Comparison of ENCODE assay signal across 19 cellular contexts in genomic region chr1:158286487-158286886, GRCh38. TPM values are rescaled to one million over a fixed set of nuclear protein-coding genes. Genes with fewer than 3 reads are reported as not detected.
DNase-seq lines count a peak whose midpoint lies in the region; ATAC-seq and TF ChIP-seq lines count a peak whose summit lies in the region.
"Had no signal": no experiment of that assay in that cellular context is flagged by ENCODE, and none has a peak within 500 bp of the region (broad histone marks: within the 10 kb centered on the region; RNA-seq: fewer than 3 reads in every experiment).

No MANE protein-coding gene starts in this region.

- no peak for TF ChIP-seq CTCF in DND-41 (IDR thresholded peaks at IDR 0.05; ENCODE audit: borderline replicate concordance, extremely low read depth, low read length, poor library complexity, severe bottlenecking)
- no peak for TF ChIP-seq CTCF in NB4 (IDR thresholded peaks at IDR 0.05; ENCODE audit: low read depth, low read length)
- no peak for TF ChIP-seq CTCF in CD8-positive, alpha-beta T cell (IDR thresholded peaks at IDR 0.05)

- no peak for ATAC-seq in DND-41 (ENCODE audit: insufficient read depth, low read depth)
- ATAC-seq in GM21723 (IDR thresholded peaks at IDR 0.05; ENCODE audit: unreplicated experiment), result peak; percentile 28
- ATAC-seq in naive B cell (ENCODE audit: low read depth in 2 of 2), result no peak
- ATAC-seq in HG03469 (IDR thresholded peaks at IDR 0.05; ENCODE audit: unreplicated experiment), result no peak
- no peak for ATAC-seq in HG03159 (IDR thresholded peaks at IDR 0.05; ENCODE audit: unreplicated experiment)
- no peak for ATAC-seq in CD8-positive, alpha-beta T cell
- ATAC-seq: HepG2 had no signal

- peaks cover 6% of the 10 kb centered on the region for H3K9me3 ChIP-seq in DND-41 (ENCODE audit: insufficient read depth, low read length, severe bottlenecking)
- H3K9me3 ChIP-seq in CD8-positive, alpha-beta T cell (ENCODE audit: low read length), result no peaks in the 10 kb centered on the region
- H3K9me3 ChIP-seq: Peyer's patch, sigmoid colon had no signal

- intact Hi-C loops in CD8-positive, alpha-beta T cell (cut with DNase I, micrococcal nuclease), result no loop called here

- peaks cover 89% of the 10 kb centered on the region for H3K4me1 ChIP-seq in DND-41 (ENCODE audit: insufficient read depth, low read length)
- no peaks in the 10 kb centered on the region for H3K4me1 ChIP-seq in CD8-positive, alpha-beta T cell (ENCODE audit: insufficient read depth, low read length)
- H3K4me1 ChIP-seq: sigmoid colon, tibial nerve had no signal

- DNase-seq in DND-41 (no peak), NB4 (ENCODE audit: low read depth) (no peak), naive B cell (peak; percentile 31), T-helper 1 cell (no peak)
- no peak for DNase-seq in CD8-positive, alpha-beta T cell
- DNase-seq: activated naive CD4-positive, alpha-beta T cell; DMS 273 treated with DMSO at 0.1 percent for 48 hours; NCI-H1092 treated with DMSO at 0.1 percent for 48 hours; NCI-H526 treated with DMSO at 0.1 percent for 48 hours; stimulated activated CD4-positive, alpha-beta T cell treated with anti-CD3 and anti-CD28 coated beads, Interleukin-2, amount 100 ng/mL, for 48 hours had no signal

- peaks cover 0 to 10% of the 10 kb centered on the region in 2 donors for H3K36me3 Mint-ChIP-seq in naive B cell
- no peaks in the 10 kb centered on the region for H3K36me3 Mint-ChIP-seq in CD8-positive, alpha-beta T cell

- peaks cover 0 to 14% (median 7%) of the 10 kb centered on the region in 7 donors for H3K9me3 Mint-ChIP-seq in naive B cell
- H3K9me3 Mint-ChIP-seq in CD8-positive, alpha-beta T cell, result peaks cover 4% of the 10 kb centered on the region

- CTCF ChIA-PET in CD8-positive, alpha-beta T cell (lab: Charles Lee), result no interaction called here

- H4K20me1 ChIP-seq in DND-41 (ENCODE audit: insufficient read depth, low read length), result no peaks in the 10 kb centered on the region

- TF ChIP-seq POLR2A in NB4 (IDR thresholded peaks at IDR 0.05; ENCODE audit: extremely low read depth, insufficient read length), result no peak

- H2AFZ ChIP-seq in DND-41 (ENCODE audit: low read depth, low read length), result no peak overlapping the region; the same call in 1 of the 2 replicates

- no peak overlapping the region for H3K4me3 ChIP-seq in DND-41 (ENCODE audit: low read depth in 1 of 2, low read length in 2 of 2)
- H3K4me3 ChIP-seq in NB4 (ENCODE audit: low read depth, low read length), result peak overlapping the region; percentile 13
- H3K4me3 ChIP-seq in CD8-positive, alpha-beta T cell (ENCODE audit: low read depth, low read length), result no peak overlapping the region
- H3K4me3 ChIP-seq: sigmoid colon, tibial nerve had no signal

- H3K79me2 ChIP-seq in DND-41 (ENCODE audit: insufficient read depth, low read length), result no peaks in the 10 kb centered on the region

- peak overlapping the region; percentile 40 for H3K9ac ChIP-seq in DND-41 (ENCODE audit: low read depth, low read length)

- H3K27ac ChIP-seq in DND-41 (ENCODE audit: low read length), result peak overlapping the region; percentile 82
- H3K27ac ChIP-seq in CD8-positive, alpha-beta T cell (ENCODE audit: low read depth, low read length), result no peak overlapping the region
- H3K27ac ChIP-seq: sigmoid colon, tibial nerve had no signal

- H3K36me3 ChIP-seq in DND-41 (ENCODE audit: insufficient read depth, low read length), result 0 out of 2 replicates have a peak, but pooled peaks cover 4% of the 10 kb centered on the region
- H3K36me3 ChIP-seq in CD8-positive, alpha-beta T cell (ENCODE audit: insufficient read depth, low read length), result no peaks in the 10 kb centered on the region
- H3K36me3 ChIP-seq: Peyer's patch, sigmoid colon, tibial nerve had no signal

- POLR2A ChIA-PET in CD8-positive, alpha-beta T cell (lab: Charles Lee), result no interaction called here

- H3K4me1 Mint-ChIP-seq in naive B cell, result peaks cover 12 to 58% (median 38%) of the 10 kb centered on the region in 3 donors
- H3K4me1 Mint-ChIP-seq in CD8-positive, alpha-beta T cell (ENCODE audit: low read depth), result peaks cover 12% of the 10 kb centered on the region

- peak overlapping the region in 5 of 6 donors; percentile 0 to 99 (median 97) for H3K27ac Mint-ChIP-seq in naive B cell
- no peak overlapping the region for H3K27ac Mint-ChIP-seq in CD8-positive, alpha-beta T cell

- peak overlapping the region; percentile 75 to 95 (median 90) for H3K4me3 Mint-ChIP-seq in naive B cell
- H3K4me3 Mint-ChIP-seq in CD8-positive, alpha-beta T cell, result no peak overlapping the region

- H3K27me3 Mint-ChIP-seq in naive B cell, result no peaks in the 10 kb centered on the region
- peaks cover 21% of the 10 kb centered on the region for H3K27me3 Mint-ChIP-seq in CD8-positive, alpha-beta T cell (ENCODE audit: low read depth)

- H3K4me2 ChIP-seq in DND-41 (ENCODE audit: insufficient read depth, low read length), result peak overlapping the region; percentile 47

- H3K27me3 ChIP-seq in DND-41 (ENCODE audit: insufficient read depth, low read length, poor library complexity), result no peaks in the 10 kb centered on the region
- H3K27me3 ChIP-seq in CD8-positive, alpha-beta T cell (ENCODE audit: insufficient read depth, low read length), result peaks cover 4% of the 10 kb centered on the region
- H3K27me3 ChIP-seq: Peyer's patch, sigmoid colon, tibial nerve had no signal

RNA-seq across cellular contexts. Expression of gene CD1C, which starts 3.2 kb away (rescaled TPM):
- 100 to 1,000 TPM in 5 of 6 donors, 10 to 100 TPM in 1; 58.4 to 396 (median 159) TPM for polyA plus RNA-seq in naive B cell (ENCODE audit: low read depth in 6 of 6)
- not detected for total RNA-seq in CD8-positive, alpha-beta T cell
- total RNA-seq: fibroblast of villous mesenchyme, HepG2 had no signal
- polyA plus RNA-seq: HepG2 had no signal

RNA-seq across cellular contexts. Expression of gene CD1A, which starts 32.3 kb away (rescaled TPM):
- polyA plus RNA-seq in naive B cell (ENCODE audit: low read depth in 6 of 6), result 10 to 100 TPM; 11.0 to 56.8 (median 17.5) TPM
- not detected for total RNA-seq in CD8-positive, alpha-beta T cell
- total RNA-seq: fibroblast of villous mesenchyme, HepG2, Peyer's patch, sigmoid colon, tibial nerve had no signal
- polyA plus RNA-seq: HepG2 had no signal

RNA-seq across cellular contexts. Expression of gene CD1B, which starts 44.8 kb away (rescaled TPM):
- polyA plus RNA-seq in naive B cell (ENCODE audit: low read depth in 6 of 6), result not detected
- not detected for total RNA-seq in CD8-positive, alpha-beta T cell
- total RNA-seq: activated CD8-positive, alpha-beta memory T cell treated with anti-CD3 and anti-CD28 coated beads for 36 hours; fibroblast of villous mesenchyme; HepG2; Peyer's patch; sigmoid colon; tibial nerve had no signal
- polyA plus RNA-seq: HepG2 had no signal
